8 cellular contexts compared by ENCODE assay signal in the genomic region with DNA sequence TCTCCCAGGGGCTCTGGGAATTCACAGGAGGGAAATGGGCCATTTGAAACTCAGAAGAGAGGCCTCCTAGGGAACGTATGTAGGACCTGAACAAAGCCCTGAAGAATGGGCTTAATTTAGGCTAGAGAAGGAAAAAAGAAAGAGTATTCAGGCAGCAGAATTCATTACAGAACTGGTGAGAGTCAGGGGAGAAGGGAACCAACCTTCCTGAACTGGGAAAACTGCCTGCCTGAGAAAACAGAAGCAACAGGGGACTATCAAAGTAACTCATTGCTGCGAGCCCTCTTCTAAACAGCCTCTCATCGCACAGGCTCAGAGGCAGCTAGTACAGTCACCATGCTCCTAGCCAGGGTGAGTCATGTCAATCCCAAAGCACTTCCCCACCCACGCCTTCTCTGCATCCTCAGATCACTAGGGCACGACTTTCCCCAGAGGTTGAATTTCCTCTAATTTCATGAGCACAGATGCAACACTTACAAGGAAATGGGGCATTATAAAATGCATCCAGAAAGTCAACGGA.
DNase-seq lines count a peak whose midpoint lies in the region; ATAC-seq and TF ChIP-seq lines count a peak whose summit lies in the region.

No MANE protein-coding gene starts in this region.

- in situ Hi-C loops in ACHN (cut with HindIII; ENCODE audit: low pct_ligation_motif_present, low pct_unique_long_range_greater_than_20kb, low sequenced_read_pairs) (no loop called here), GM13977 (cut with MboI; ENCODE audit: low pct_unique_long_range_greater_than_20kb, low sequenced_read_pairs, unreplicated experiment) (no loop called here)

- ATAC-seq in GM18520 (IDR thresholded peaks at IDR 0.05; ENCODE audit: unreplicated experiment) (peak; percentile 54), HG03469 (IDR thresholded peaks at IDR 0.05; ENCODE audit: unreplicated experiment) (peak; percentile 63)

- no peak for TF ChIP-seq CTCF in GM13977 (IDR thresholded peaks at IDR 0.05; ENCODE audit: extremely low read depth, insufficient read depth, missing control alignments)

- DNase-seq in ACHN: peak; percentile 86
- peak; percentile 31 for DNase-seq in UCSD-AML1 (lab: John Stamatoyannopoulos, UW; ENCODE audit: unreplicated experiment)
- DNase-seq in glomerular visceral epithelial cell (ENCODE audit: extremely low spot score): peak; percentile 93
- DNase-seq in skeletal muscle cell (ENCODE audit: low read depth): peak; percentile 98
- no peak for DNase-seq in RPMI8226
- no peak for DNase-seq in GM13977 (ENCODE audit: low spot score)

- H3K4me3 ChIP-seq in skeletal muscle cell (ENCODE audit: low read depth, low read length): no peak overlapping the region

Comparison
In these comparisons a context has a peak if more than half of its experiments do, and no peak if none do; other contexts are left out.
1. DNase-seq: peak in ACHN (single experiment), UCSD-AML1 (single experiment), glomerular visceral epithelial cell (single experiment) and skeletal muscle cell (single experiment); none in RPMI8226 (single experiment) and GM13977 (single experiment).